ENCODE assay signal across 8 cellular contexts in the genomic region with DNA sequence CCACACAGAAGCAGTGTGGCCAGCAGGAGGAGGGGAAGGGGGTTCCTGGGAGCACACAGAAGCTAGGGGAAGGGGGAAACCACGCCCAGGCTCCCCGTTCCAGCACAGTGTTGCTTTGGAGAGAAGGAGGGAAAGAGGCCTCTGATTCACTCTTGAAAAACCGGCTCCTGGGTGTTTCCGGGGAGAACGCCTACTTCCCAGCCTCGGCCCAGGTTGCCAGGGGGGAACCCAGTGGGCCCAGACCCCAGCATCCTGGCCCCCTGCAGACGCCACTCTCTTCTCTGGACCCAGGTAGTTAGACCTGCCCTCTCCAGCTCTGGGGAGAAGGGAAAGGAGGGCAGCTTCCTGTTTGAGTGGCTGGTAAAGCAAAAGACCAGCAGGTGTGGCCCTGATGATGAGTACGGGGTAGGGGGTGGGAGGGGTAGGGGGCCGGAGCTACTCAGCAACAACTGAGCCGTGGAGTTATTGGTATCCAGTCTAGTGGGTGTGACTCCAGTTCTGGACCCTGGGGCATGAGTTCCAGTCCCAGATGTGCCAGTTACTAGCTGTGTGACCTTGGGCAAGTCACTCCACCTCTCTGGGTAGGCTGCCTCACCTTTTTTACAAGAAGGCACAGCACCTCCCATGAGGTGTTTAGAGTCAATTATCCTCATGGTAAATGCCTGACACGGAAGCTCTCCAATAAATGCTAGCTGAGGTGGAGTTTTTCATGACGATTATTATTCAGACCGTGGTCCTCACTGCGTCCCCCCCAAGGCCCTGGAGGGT. TPM values are rescaled to one million over a fixed set of nuclear protein-coding genes. Genes with fewer than 3 reads are reported as not detected.
DNase-seq lines count a peak whose midpoint lies in the region; ATAC-seq, FAIRE-seq and TF ChIP-seq lines count a peak whose summit lies in the region.

No MANE protein-coding gene starts in this region.

- no peaks in the 10 kb centered on the region for H3K27me3 Mint-ChIP-seq in IgD-negative memory B cell
- H3K27me3 Mint-ChIP-seq in dendritic cell treated with granulocyte-macrophage colony-stimulating factor and Interleukin-4, amounts not matched to agents 40 ng/mL and 50 ng/mL, for 4 days: peaks cover 15% of the 10 kb centered on the region
- H3K27me3 Mint-ChIP-seq in naive B cell: peaks cover 0 to 4% (median 0%) of the 10 kb centered on the region in 3 donors

- intact Hi-C loops in dendritic cell treated with granulocyte-macrophage colony-stimulating factor and Interleukin-4, amounts not matched to agents 40 ng/mL and 50 ng/mL, for 4 days (cut with micrococcal nuclease): no loop called here

- H3K27ac Mint-ChIP-seq in IgD-negative memory B cell: peak overlapping the region in 1 of 3 donors; percentile 77
- no peak overlapping the region for H3K27ac Mint-ChIP-seq in dendritic cell treated with granulocyte-macrophage colony-stimulating factor and Interleukin-4, amounts not matched to agents 40 ng/mL and 50 ng/mL, for 4 days
- peak overlapping the region in 3 of 6 donors; percentile 42 to 65 (median 54) for H3K27ac Mint-ChIP-seq in naive B cell

- ATAC-seq in naive B cell (ENCODE audit: low read depth in 2 of 2): no peak

- TF ChIP-seq CTCF in AG10803 (conservative IDR thresholded peaks at IDR 0.05; ENCODE audit: low read length): no peak
- TF ChIP-seq CTCF in D721Med (IDR thresholded peaks at IDR 0.05; ENCODE audit: insufficient read depth, missing control alignments): no peak

- H3K36me3 Mint-ChIP-seq in IgD-negative memory B cell (peaks cover 1% of the 10 kb centered on the region), naive B cell (peaks cover 0 to 4% of the 10 kb centered on the region in 2 donors)
- H3K36me3 Mint-ChIP-seq in dendritic cell treated with granulocyte-macrophage colony-stimulating factor and Interleukin-4, amounts not matched to agents 40 ng/mL and 50 ng/mL, for 4 days (ENCODE audit: low read depth): peaks cover 15% of the 10 kb centered on the region

- no peak for FAIRE-seq in D721Med (lab: Jason Lieb, UNC)

- H3K4me1 Mint-ChIP-seq in IgD-negative memory B cell (peaks cover 5 to 13% (median 13%) of the 10 kb centered on the region in 3 donors), naive B cell (peaks cover 11 to 24% (median 15%) of the 10 kb centered on the region in 3 donors)
- H3K4me1 Mint-ChIP-seq in dendritic cell treated with granulocyte-macrophage colony-stimulating factor and Interleukin-4, amounts not matched to agents 40 ng/mL and 50 ng/mL, for 4 days (ENCODE audit: low read depth): peaks cover 34% of the 10 kb centered on the region

- H3K4me3 Mint-ChIP-seq in IgD-negative memory B cell: peak overlapping the region; percentile 79 to 92 (median 81)
- peak overlapping the region; percentile 78 for H3K4me3 Mint-ChIP-seq in dendritic cell treated with granulocyte-macrophage colony-stimulating factor and Interleukin-4, amounts not matched to agents 40 ng/mL and 50 ng/mL, for 4 days
- H3K4me3 Mint-ChIP-seq in naive B cell: peak overlapping the region; percentile 74 to 91 (median 83)

- DNase-seq in AG10803 (ENCODE audit: low read depth) (no peak), naive B cell (no peak), D721Med (ENCODE audit: insufficient read length, low spot score) (no peak), activated gamma-delta T cell (lab: John Stamatoyannopoulos, UW) (no peak)
- no peak for DNase-seq in activated CD4-positive, CD25-positive, alpha-beta regulatory T cell treated with anti-CD3 and anti-CD28 coated beads, Interleukin-2, amount 50 U/mL, for 72 hours
- DNase-seq in activated effector memory CD4-positive, alpha-beta T cell treated with anti-CD3 and anti-CD28 coated beads, Interleukin-2, amount 50 U/mL, for 16 hours: no peak

- H3K9me3 Mint-ChIP-seq in IgD-negative memory B cell (no peaks in the 10 kb centered on the region), naive B cell (no peaks in the 10 kb centered on the region)
- no peaks in the 10 kb centered on the region for H3K9me3 Mint-ChIP-seq in dendritic cell treated with granulocyte-macrophage colony-stimulating factor and Interleukin-4, amounts not matched to agents 40 ng/mL and 50 ng/mL, for 4 days

- H3K4me3 ChIP-seq in AG10803 (ENCODE audit: low read length): peak overlapping the region; percentile 85

RNA-seq across cellular contexts. Expression of a gene that starts 0.8 kb away (rescaled TPM):
- polyA plus RNA-seq in IgD-negative memory B cell: 10.1 TPM
- polyA plus RNA-seq in naive B cell (ENCODE audit: low read depth in 6 of 6): 10 to 100 TPM in 1 of 6 donors, 1 to 10 TPM in 5; 6.9 to 10.3 (median 7.5) TPM

RNA-seq across cellular contexts. Expression of a gene that starts 19.9 kb away (rescaled TPM):
- polyA plus RNA-seq in IgD-negative memory B cell (not detected), naive B cell (ENCODE audit: low read depth in 6 of 6) (not detected)

RNA-seq across cellular contexts. Expression of a gene that starts 23.1 kb away (rescaled TPM):
- polyA plus RNA-seq in IgD-negative memory B cell (77.1 TPM), naive B cell (ENCODE audit: low read depth in 6 of 6) (100 to 1,000 TPM in 2 of 6 donors, 10 to 100 TPM in 4; 73.1 to 113 (median 75.9) TPM)

RNA-seq across cellular contexts. Expression of a gene that starts 34.3 kb away (rescaled TPM):
- polyA plus RNA-seq in IgD-negative memory B cell (145 TPM), naive B cell (ENCODE audit: low read depth in 6 of 6) (100 to 1,000 TPM in 5 of 6 donors, 10 to 100 TPM in 1; 95.6 to 169 (median 116) TPM)
